ENCODE assay signal across 8 cellular contexts in genomic region chr4:21512351-21512750, GRCh38.
DNase-seq lines count a peak whose midpoint lies in the region; ATAC-seq, FAIRE-seq and TF ChIP-seq lines count a peak whose summit lies in the region.

No MANE protein-coding gene starts in this region.

- no peaks in the 10 kb centered on the region for H3K4me1 ChIP-seq in SJCRH30
- no peaks in the 10 kb centered on the region for H3K4me1 ChIP-seq in foreskin keratinocyte
- H3K4me1 ChIP-seq in tibial nerve = no peaks in the 10 kb centered on the region
- H3K4me1 ChIP-seq in naive thymus-derived CD4-positive, alpha-beta T cell (ENCODE audit: control insufficient read depth in 2 of 2, insufficient read depth in 2 of 2, low read length in 2 of 2) = no peaks in the 10 kb centered on the region

- H3K27ac ChIP-seq in SJCRH30 (no peak overlapping the region), foreskin keratinocyte (no peak overlapping the region), tibial nerve (no peak overlapping the region)
- H3K27ac ChIP-seq in naive thymus-derived CD4-positive, alpha-beta T cell (ENCODE audit: low read depth, low read length) = no peak overlapping the region

- POLR2A ChIA-PET in naive thymus-derived CD4-positive, alpha-beta T cell (lab: Charles Lee) = no interaction called here

- H3K27me3 Mint-ChIP-seq in naive thymus-derived CD4-positive, alpha-beta T cell = peaks cover 0 to 3% (median 0%) of the 10 kb centered on the region in 5 donors

- H3K36me3 ChIP-seq in SJCRH30 (no peaks in the 10 kb centered on the region), tibial nerve (no peaks in the 10 kb centered on the region)
- H3K36me3 ChIP-seq in naive thymus-derived CD4-positive, alpha-beta T cell (ENCODE audit: control insufficient read depth in 2 of 3, insufficient read depth in 3 of 3, low read length in 3 of 3) = no peaks in the 10 kb centered on the region

- CTCF ChIA-PET in naive thymus-derived CD4-positive, alpha-beta T cell (lab: Charles Lee) = no interaction called here

- H3K4me3 ChIP-seq in SJCRH30 (no peak overlapping the region), tibial nerve (no peak overlapping the region)
- no peak overlapping the region for H3K4me3 ChIP-seq in naive thymus-derived CD4-positive, alpha-beta T cell (ENCODE audit: low read length)

- no peak overlapping the region for H3K27ac Mint-ChIP-seq in naive thymus-derived CD4-positive, alpha-beta T cell

- WGBS in tibial nerve, 2 donors = 89 to 96% methylated on average over 1 of the region's 1 CpG

- H3K4me1 Mint-ChIP-seq in naive thymus-derived CD4-positive, alpha-beta T cell = no peaks in the 10 kb centered on the region

- H3K36me3 Mint-ChIP-seq in naive thymus-derived CD4-positive, alpha-beta T cell = no peaks in the 10 kb centered on the region

- intact Hi-C loops in naive thymus-derived CD4-positive, alpha-beta T cell (cut with micrococcal nuclease) = no loop called here

- TF ChIP-seq CTCF in foreskin keratinocyte (conservative IDR thresholded peaks at IDR 0.05) (peak; percentile 64), tibial nerve (IDR thresholded peaks at IDR 0.05) (peak in 4 of 5 experiments; percentile 13 to 19 (median 16))

- TF ChIP-seq EP300 in tibial nerve (IDR thresholded peaks at IDR 0.05) = no peak

- FAIRE-seq in HTR-8/SVneo (lab: Jason Lieb, UNC) = no peak

- no peak for TF ChIP-seq POLR2A in tibial nerve (IDR thresholded peaks at IDR 0.05)

- peaks cover 0 to 3% (median 0%) of the 10 kb centered on the region in 11 donors for H3K9me3 Mint-ChIP-seq in naive thymus-derived CD4-positive, alpha-beta T cell

- H3K9me3 ChIP-seq in SJCRH30 (replicated peaks) (no peaks in the 10 kb centered on the region), tibial nerve (no peaks in the 10 kb centered on the region)
- no peaks in the 10 kb centered on the region for H3K9me3 ChIP-seq in naive thymus-derived CD4-positive, alpha-beta T cell (ENCODE audit: control insufficient read depth in 2 of 3, low read length in 3 of 3)

- H3K27me3 ChIP-seq in SJCRH30 (0 out of 2 replicates have a peak, but pooled peaks cover 3% of the 10 kb centered on the region), foreskin keratinocyte (peaks cover 7% of the 10 kb centered on the region), tibial nerve (no peaks in the 10 kb centered on the region)
- H3K27me3 ChIP-seq in naive thymus-derived CD4-positive, alpha-beta T cell (ENCODE audit: control insufficient read depth in 2 of 2, insufficient read depth in 2 of 2, low read length in 2 of 2) = no peaks in the 10 kb centered on the region

- H3K4me3 Mint-ChIP-seq in naive thymus-derived CD4-positive, alpha-beta T cell = no peak overlapping the region

- ATAC-seq in foreskin keratinocyte (peak; percentile 44), HG03097 (IDR thresholded peaks at IDR 0.05; ENCODE audit: low FRiP score, unreplicated experiment) (no peak)
- no peak for ATAC-seq in naive thymus-derived CD4-positive, alpha-beta T cell

- DNase-seq in AG08396 (ENCODE audit: low spot score) = peak; percentile 9
- peak; percentile 37 for DNase-seq in HTR-8/SVneo (ENCODE audit: insufficient read length, low spot score)
- peak; percentile 11 to 66 for DNase-seq in SJCRH30
- DNase-seq in foreskin keratinocyte = peak in 1 of 2 donors; percentile 24
- no peak for DNase-seq in tibial nerve (ENCODE audit: low spot score in 2 of 2)
- no peak for DNase-seq in naive thymus-derived CD4-positive, alpha-beta T cell
- no peak for DNase-seq in ureter (ENCODE audit: low spot score)

Comparison
In these comparisons a context has a peak if more than half of its experiments do, and no peak if none do; other contexts are left out.
1. DNase-seq: peak in AG08396 (single experiment), HTR-8/SVneo (single experiment) and SJCRH30 (2 of 2); none in tibial nerve (0 of 2), naive thymus-derived CD4-positive, alpha-beta T cell (0 of 9) and ureter (single experiment).